In genomic region chr3:9690451-9691450, GRCh38 we compare ENCODE assay signal across 9 cellular contexts. TPM values are rescaled to one million over a fixed set of nuclear protein-coding genes. Genes with fewer than 3 reads are reported as not detected.
DNase-seq lines count a peak whose midpoint lies in the region; ATAC-seq and TF ChIP-seq lines count a peak whose summit lies in the region.
"Had no signal": no experiment of that assay in that cellular context is flagged by ENCODE, and none has a peak within 500 bp of the region (broad histone marks: within the 10 kb centered on the region; RNA-seq: fewer than 3 reads in every experiment).

No MANE protein-coding gene starts in this region.

- H3K4me3 ChIP-seq in left ventricle myocardium inferior = no peak overlapping the region

- intact Hi-C loops in left ventricle myocardium inferior (cut with micrococcal nuclease) = no loop called here

- H3K36me3 ChIP-seq in left ventricle myocardium inferior = peaks cover 96% of the 10 kb centered on the region

- TF ChIP-seq CTCF in left ventricle myocardium inferior (IDR thresholded peaks at IDR 0.05; ENCODE audit: borderline replicate concordance) = no peak

- no peak for DNase-seq in left ventricle myocardium inferior
- DNase-seq in NCI-H2227 (lab: John Stamatoyannopoulos, UW; ENCODE audit: unreplicated experiment) = no peak
- DNase-seq in DMS53 (lab: John Stamatoyannopoulos, UW) = no peak
- no peak for DNase-seq in middle frontal gyrus (ENCODE audit: extremely low spot score, low spot score)
- DNase-seq: activated T-cell treated with anti-CD3 and anti-CD28 coated beads, Interleukin-2, amount 50 U/mL, for 24 hours had no signal

- ATAC-seq in GM19025 (IDR thresholded peaks at IDR 0.05; ENCODE audit: low read depth, unreplicated experiment) = peak; percentile 99
- ATAC-seq in HG03135 (IDR thresholded peaks at IDR 0.05; ENCODE audit: unreplicated experiment) = peak; percentile 94

- no peaks in the 10 kb centered on the region for H3K9me3 ChIP-seq in left ventricle myocardium inferior (replicated peaks)

- H3K27ac ChIP-seq in left ventricle myocardium inferior (replicated peaks) = peak overlapping the region; percentile 36

- no peaks in the 10 kb centered on the region for H3K27me3 ChIP-seq in left ventricle myocardium inferior (ENCODE audit: low read depth)

- H3K4me1 ChIP-seq in left ventricle myocardium inferior = peaks cover 17% of the 10 kb centered on the region

RNA-seq across cellular contexts. Expression of gene CPNE9, which starts 12.9 kb away (rescaled TPM):
- total RNA-seq in left ventricle myocardium inferior = 0.16 TPM
- total RNA-seq: lung microvascular endothelial cell, urinary bladder had no signal

RNA-seq across cellular contexts. Expression of gene BRPF1, which starts 40.8 kb away (rescaled TPM):
- total RNA-seq in left ventricle myocardium inferior = 9.4 TPM

RNA-seq across cellular contexts. Expression of gene MTMR14, which starts 41.4 kb away (rescaled TPM):
- total RNA-seq in left ventricle myocardium inferior = 42.3 TPM

RNA-seq across cellular contexts. Expression of gene OGG1, which starts 59.0 kb away (rescaled TPM):
- total RNA-seq in left ventricle myocardium inferior = 9.2 TPM
